8 cellular contexts compared by ENCODE assay signal in the genomic region with DNA sequence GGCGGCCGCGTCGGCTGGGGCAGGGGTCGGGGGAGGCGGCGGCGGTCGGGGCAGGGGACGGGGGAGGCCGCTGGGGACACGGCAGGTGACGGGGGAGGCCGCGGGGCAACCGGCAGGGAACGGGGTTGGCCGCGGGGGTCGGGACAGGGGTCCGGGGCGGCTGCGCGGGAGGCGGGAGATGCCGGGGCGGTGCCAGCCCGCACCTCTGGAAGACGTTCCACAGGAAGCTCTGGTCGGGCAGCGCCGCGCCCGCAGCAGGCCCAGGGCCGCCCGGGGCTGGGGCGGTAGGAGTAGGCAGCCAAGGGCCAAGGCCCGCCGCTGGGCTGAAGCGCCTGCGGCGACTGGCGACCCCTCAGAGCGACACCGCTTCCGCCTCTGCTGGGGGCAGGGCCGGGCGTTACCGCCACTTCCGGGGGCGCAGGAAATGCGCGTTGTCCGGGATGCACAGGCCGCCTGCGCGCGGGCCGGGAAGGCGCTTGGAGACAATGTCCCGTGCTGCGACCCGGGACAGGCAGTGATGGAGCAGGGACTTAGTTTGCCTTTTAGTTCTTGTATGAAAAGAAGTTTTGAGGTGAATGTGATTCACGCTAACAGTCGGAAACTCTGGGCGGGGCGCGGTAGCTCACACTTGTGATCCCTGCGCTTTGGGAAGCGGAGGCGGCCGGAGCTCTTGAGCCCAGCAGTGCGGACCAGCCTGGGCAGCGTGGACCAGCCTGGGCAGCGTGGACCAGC.
DNase-seq lines count a peak whose midpoint lies in the region; ATAC-seq and TF ChIP-seq lines count a peak whose summit lies in the region.

No MANE protein-coding gene starts in this region.

- no peak overlapping the region for H2BK15ac ChIP-seq in neuronal stem cell (ENCODE audit: low read length)

- TF ChIP-seq EP300 in gastroesophageal sphincter (IDR thresholded peaks at IDR 0.05), result no peak

- H3K4ac ChIP-seq in neuronal stem cell (ENCODE audit: low read length), result peak overlapping the region; percentile 98

- CTCF ChIA-PET in RWPE1 (lab: Yijun Ruan, JAX), result interaction anchor here (0.7 kb wide), 1 partner anchor 11 kb away, joined by 4 read pairs; no protein-coding TSS in a partner anchor

- H2AK5ac ChIP-seq in neuronal stem cell (ENCODE audit: low read depth, low read length), result peak overlapping the region; percentile 83

- WGBS in gastroesophageal sphincter (ENCODE audit: low coverage in 1 of 2), 2 donors, result 0 to 2% methylated on average over 4 to 7 of the region's 75 CpGs
- WGBS in neuronal stem cell (ENCODE audit: extremely low coverage in 2 of 2, insufficient read length in 2 of 2, insufficient replicate concordance in 1 of 2), 2 donors, result no CpG with 5 or more reads among the region's 75 CpGs

- H3K27me3 ChIP-seq in gastroesophageal sphincter (no peaks in the 10 kb centered on the region), neuronal stem cell (ENCODE audit: control insufficient read depth in 3 of 3, insufficient read depth in 3 of 3, low read depth in 1 of 3, low read length in 3 of 3) (peaks cover 0 to 9% (median 0%) of the 10 kb centered on the region in 3 experiments), subcutaneous abdominal adipose tissue (ENCODE audit: control insufficient read depth in 5 of 5, insufficient read depth in 4 of 5, low read length in 5 of 5) (peaks cover 3 to 10% (median 5%) of the 10 kb centered on the region in 5 donors)

- no peak overlapping the region for H2BK120ac ChIP-seq in neuronal stem cell (ENCODE audit: low read depth, low read length)

- DNase-seq in DMS114 treated with DMSO at 0.1 percent for 48 hours (lab: John Stamatoyannopoulos, UW; ENCODE audit: unreplicated experiment), result peak; percentile 63
- DNase-seq in HuH-7.5 (ENCODE audit: low spot score), result peak; percentile 84
- peak; percentile 59 for DNase-seq in RWPE1 (ENCODE audit: low spot score)
- peak; percentile 58 for DNase-seq in activated gamma-delta T cell treated with anti-CD3 and anti-CD28 coated beads, Interleukin-2, amount 50 U/mL, for 16 hours (ENCODE audit: low read depth)
- peak; percentile 71 for DNase-seq in neuronal stem cell (ENCODE audit: low spot score)

- H3K23ac ChIP-seq in neuronal stem cell (ENCODE audit: low read depth, low read length, poor library complexity), result peak overlapping the region; percentile 99

- no peak for TF ChIP-seq CTCF in RWPE1 (conservative IDR thresholded peaks at IDR 0.05; ENCODE audit: low read depth)
- peak in 3 of 4 experiments; percentile 4 to 14 (median 5) for TF ChIP-seq CTCF in gastroesophageal sphincter (IDR thresholded peaks at IDR 0.05)

- no peaks in the 10 kb centered on the region for H3K79me1 ChIP-seq in neuronal stem cell (ENCODE audit: low read depth, low read length)

- peaks cover 0 to 19% of the 10 kb centered on the region in 2 donors for H3K36me3 ChIP-seq in gastroesophageal sphincter
- no peaks in the 10 kb centered on the region for H3K36me3 ChIP-seq in neuronal stem cell (replicated peaks in 1 of 2; ENCODE audit: control insufficient read depth in 2 of 2, insufficient read depth in 2 of 2, low read length in 2 of 2)
- peaks cover 0 to 6% (median 0%) of the 10 kb centered on the region in 5 donors for H3K36me3 ChIP-seq in subcutaneous abdominal adipose tissue (ENCODE audit: control insufficient read depth in 5 of 5, insufficient read depth in 5 of 5, low read length in 5 of 5)

- H4K8ac ChIP-seq in neuronal stem cell (ENCODE audit: low read depth, low read length), result no peak overlapping the region

- ATAC-seq in GM21515 (IDR thresholded peaks at IDR 0.05; ENCODE audit: unreplicated experiment) (peak; percentile 94), gastroesophageal sphincter (peak; percentile 97)

- H3K4me3 ChIP-seq in gastroesophageal sphincter (peak overlapping the region; percentile 79 to 84), neuronal stem cell (ENCODE audit: low read length in 2 of 2) (peak overlapping the region; percentile 53 to 83), subcutaneous abdominal adipose tissue (ENCODE audit: low read depth in 1 of 5, low read length in 5 of 5) (peak overlapping the region; percentile 66 to 86 (median 76))

- peak overlapping the region; percentile 71 for H3K14ac ChIP-seq in neuronal stem cell (ENCODE audit: low read length)

- no peak overlapping the region for H4K91ac ChIP-seq in neuronal stem cell (ENCODE audit: low read depth, low read length, poor library complexity)

- H2BK12ac ChIP-seq in neuronal stem cell (ENCODE audit: low read length), result no peak overlapping the region

- peak overlapping the region; percentile 78 for H3K27ac ChIP-seq in RWPE1
- H3K27ac ChIP-seq in gastroesophageal sphincter, result peak overlapping the region; percentile 88 to 97 (median 92)
- H3K27ac ChIP-seq in neuronal stem cell (replicated peaks; ENCODE audit: low read length), result no peak overlapping the region
- no peak overlapping the region for H3K27ac ChIP-seq in subcutaneous abdominal adipose tissue (ENCODE audit: low read depth, low read length)

- no peaks in the 10 kb centered on the region for H3K9me3 ChIP-seq in gastroesophageal sphincter
- no peaks in the 10 kb centered on the region for H3K9me3 ChIP-seq in neuronal stem cell (replicated peaks in 1 of 2; ENCODE audit: control insufficient read depth in 2 of 2, insufficient read depth in 1 of 2, low read depth in 1 of 2, low read length in 2 of 2)
- no peaks in the 10 kb centered on the region for H3K9me3 ChIP-seq in subcutaneous abdominal adipose tissue (ENCODE audit: control insufficient read depth in 5 of 5, low read length in 5 of 5)

- peak; percentile 86 to 90 for TF ChIP-seq POLR2A in gastroesophageal sphincter (IDR thresholded peaks at IDR 0.05)

- no peak overlapping the region for H2BK5ac ChIP-seq in neuronal stem cell (ENCODE audit: low read length)

- peak overlapping the region; percentile 80 for H2AFZ ChIP-seq in neuronal stem cell (ENCODE audit: low read length)

- peak overlapping the region; percentile 88 for H3K9ac ChIP-seq in neuronal stem cell (ENCODE audit: low read depth, low read length, poor library complexity)
- H3K9ac ChIP-seq in subcutaneous abdominal adipose tissue (ENCODE audit: low read length in 5 of 5), result peak overlapping the region in 4 of 5 donors; percentile 40 to 81 (median 64)

- H3K4me1 ChIP-seq in gastroesophageal sphincter (peaks cover 0 to 21% (median 0%) of the 10 kb centered on the region in 3 donors), neuronal stem cell (ENCODE audit: control insufficient read depth in 2 of 2, insufficient read depth in 1 of 2, low read depth in 1 of 2, low read length in 2 of 2) (no peaks in the 10 kb centered on the region), subcutaneous abdominal adipose tissue (ENCODE audit: control insufficient read depth in 5 of 5, insufficient read depth in 5 of 5, low read length in 5 of 5) (peaks cover 0 to 11% (median 8%) of the 10 kb centered on the region in 5 donors)

- H3K4me2 ChIP-seq in neuronal stem cell (ENCODE audit: insufficient read depth, low read length, poor library complexity, severe bottlenecking), result peak overlapping the region; percentile 86

- peak overlapping the region; percentile 92 for H3K18ac ChIP-seq in neuronal stem cell (ENCODE audit: low read length)

- POLR2A ChIA-PET in RWPE1 (lab: Yijun Ruan, JAX; ENCODE audit: low non-redundant PET), result interaction anchor here (0.6 kb wide), 1 partner anchor 11 kb away, joined by 3 read pairs; no protein-coding TSS in a partner anchor

Comparison
In these comparisons a context has a peak if more than half of its experiments do, and no peak if none do; other contexts are left out.
1. H3K27ac ChIP-seq: peak in RWPE1 (single experiment) and gastroesophageal sphincter (4 of 4); none in neuronal stem cell (single experiment) and subcutaneous abdominal adipose tissue (single experiment).
2. Peak in every context shown above with its lines, with median percentiles within 50 percentile points of each other: DNase-seq and H3K4me3 ChIP-seq.